29 cellular contexts compared by ENCODE assay signal in genomic region chr22:48357196-48357595, GRCh38.
"Had no signal": no experiment of that assay in that cellular context is flagged by ENCODE, and none has a peak within 500 bp of the region (broad histone marks: within the 10 kb centered on the region; RNA-seq: fewer than 3 reads in every experiment).

No MANE protein-coding gene starts in this region.

- H3K36me3 Mint-ChIP-seq: activated naive CD4-positive, alpha-beta T cell treated with anti-CD3 and anti-CD28 coated beads, Interleukin-2, amount 10 ng/mL, durations not matched to agents 7 days and 5 days; activated naive CD8-positive, alpha-beta T cell treated with anti-CD3 and anti-CD28 coated beads, Interleukin-2, amount 10 ng/mL, durations not matched to agents 7 days and 5 days; brain; natural killer cell had no signal

- H3K27ac ChIP-seq: ascending aorta, cardiac muscle cell, gastroesophageal sphincter, lower lobe of right lung, ovary, prostate gland, suprapubic skin, tibial artery had no signal

- DNase-seq: activated CD4-positive, alpha-beta memory T cell treated with anti-CD3 and anti-CD28 coated beads, Interleukin-2, amount 10 ng/mL, durations not matched to agents 7 days and 5 days; activated CD4-positive, alpha-beta T cell treated with anti-CD3 and anti-CD28 coated beads for 1 hour; activated CD4-positive, alpha-beta T cell treated with anti-CD3 and anti-CD28 coated beads, Interleukin-2, amount 10 ng/mL, durations not matched to agents 7 days and 5 days; activated CD8-positive, alpha-beta memory T cell treated with anti-CD3 and anti-CD28 coated beads, Interleukin-2, amount 50 U/mL, for 48 hours; activated gamma-delta T cell; activated naive CD4-positive, alpha-beta T cell treated with anti-CD3 and anti-CD28 coated beads, Interleukin-2, amount 10 ng/mL, durations not matched to agents 7 days and 5 days; activated naive CD8-positive, alpha-beta T cell treated with anti-CD3 and anti-CD28 coated beads, Interleukin-2, amount 10 ng/mL, durations not matched to agents 7 days and 5 days; activated T-cell treated with anti-CD3 and anti-CD28 coated beads, Interleukin-2, amount 50 U/mL, for 24 hours; cortex of kidney; effector memory CD8-positive, alpha-beta T cell; hippocampal formation; lower lobe of right lung; mesenchymal stem cell; natural killer cell; ovary; stimulated activated CD4-positive, alpha-beta T cell treated with anti-CD3 and anti-CD28 coated beads, Interleukin-15, amount 100 ng/mL, for 24 hours; stimulated activated CD4-positive, alpha-beta T cell treated with anti-CD3 and anti-CD28 coated beads, Interleukin-2, amount 100 ng/mL, for 24 hours; stimulated activated naive CD4-positive, alpha-beta T cell; T-helper 2 cell; tibial artery had no signal

- H3K27me3 Mint-ChIP-seq: activated CD4-positive, alpha-beta memory T cell treated with anti-CD3 and anti-CD28 coated beads, Interleukin-2, amount 10 ng/mL, durations not matched to agents 7 days and 5 days; activated naive CD4-positive, alpha-beta T cell treated with anti-CD3 and anti-CD28 coated beads, Interleukin-2, amount 10 ng/mL, durations not matched to agents 7 days and 5 days; activated naive CD8-positive, alpha-beta T cell treated with anti-CD3 and anti-CD28 coated beads, Interleukin-2, amount 10 ng/mL, durations not matched to agents 7 days and 5 days had no signal

- H3K9me3 ChIP-seq: ascending aorta, gastroesophageal sphincter, lower lobe of right lung, ovary, prostate gland, suprapubic skin, tibial artery had no signal

- H3K27ac Mint-ChIP-seq: activated CD4-positive, alpha-beta memory T cell treated with anti-CD3 and anti-CD28 coated beads, Interleukin-2, amount 10 ng/mL, durations not matched to agents 7 days and 5 days; activated CD4-positive, alpha-beta T cell treated with anti-CD3 and anti-CD28 coated beads, Interleukin-2, amount 10 ng/mL, durations not matched to agents 7 days and 5 days; activated naive CD4-positive, alpha-beta T cell treated with anti-CD3 and anti-CD28 coated beads, Interleukin-2, amount 10 ng/mL, durations not matched to agents 7 days and 5 days; activated naive CD8-positive, alpha-beta T cell treated with anti-CD3 and anti-CD28 coated beads, Interleukin-2, amount 10 ng/mL, durations not matched to agents 7 days and 5 days; activated T-cell treated with anti-CD3 and anti-CD28 coated beads, Interleukin-2, amount 50 U/mL, for 24 hours; effector memory CD8-positive, alpha-beta T cell; natural killer cell had no signal

- H3K4me3 Mint-ChIP-seq: activated CD4-positive, alpha-beta memory T cell treated with anti-CD3 and anti-CD28 coated beads, Interleukin-2, amount 10 ng/mL, durations not matched to agents 7 days and 5 days; activated CD4-positive, alpha-beta T cell treated with anti-CD3 and anti-CD28 coated beads, Interleukin-2, amount 10 ng/mL, durations not matched to agents 7 days and 5 days; activated naive CD4-positive, alpha-beta T cell treated with anti-CD3 and anti-CD28 coated beads, Interleukin-2, amount 10 ng/mL, durations not matched to agents 7 days and 5 days; activated naive CD8-positive, alpha-beta T cell treated with anti-CD3 and anti-CD28 coated beads, Interleukin-2, amount 10 ng/mL, durations not matched to agents 7 days and 5 days; activated T-cell treated with anti-CD3 and anti-CD28 coated beads, Interleukin-2, amount 50 U/mL, for 24 hours; brain; effector memory CD8-positive, alpha-beta T cell; natural killer cell had no signal

- H3K9me3 Mint-ChIP-seq: activated CD4-positive, alpha-beta memory T cell treated with anti-CD3 and anti-CD28 coated beads, Interleukin-2, amount 10 ng/mL, durations not matched to agents 7 days and 5 days; activated CD4-positive, alpha-beta T cell treated with anti-CD3 and anti-CD28 coated beads, Interleukin-2, amount 10 ng/mL, durations not matched to agents 7 days and 5 days; activated naive CD4-positive, alpha-beta T cell treated with anti-CD3 and anti-CD28 coated beads, Interleukin-2, amount 10 ng/mL, durations not matched to agents 7 days and 5 days; activated naive CD8-positive, alpha-beta T cell treated with anti-CD3 and anti-CD28 coated beads, Interleukin-2, amount 10 ng/mL, durations not matched to agents 7 days and 5 days; activated T-cell treated with anti-CD3 and anti-CD28 coated beads, Interleukin-2, amount 50 U/mL, for 24 hours; effector memory CD8-positive, alpha-beta T cell; natural killer cell had no signal

- H3K4me1 Mint-ChIP-seq: activated CD4-positive, alpha-beta memory T cell treated with anti-CD3 and anti-CD28 coated beads, Interleukin-2, amount 10 ng/mL, durations not matched to agents 7 days and 5 days; activated CD4-positive, alpha-beta T cell treated with anti-CD3 and anti-CD28 coated beads, Interleukin-2, amount 10 ng/mL, durations not matched to agents 7 days and 5 days; activated naive CD4-positive, alpha-beta T cell treated with anti-CD3 and anti-CD28 coated beads, Interleukin-2, amount 10 ng/mL, durations not matched to agents 7 days and 5 days; activated naive CD8-positive, alpha-beta T cell treated with anti-CD3 and anti-CD28 coated beads, Interleukin-2, amount 10 ng/mL, durations not matched to agents 7 days and 5 days; natural killer cell had no signal

- H3K36me3 ChIP-seq: ascending aorta, cardiac muscle cell, gastroesophageal sphincter, lower lobe of right lung, ovary, prostate gland, suprapubic skin, tibial artery had no signal

- H3K27me3 ChIP-seq: ascending aorta, cardiac muscle cell, ovary had no signal

- H3K4me3 ChIP-seq: ascending aorta, cardiac muscle cell, gastroesophageal sphincter, lower lobe of right lung, ovary, prostate gland, smooth muscle cell, suprapubic skin, tibial artery had no signal

- FAIRE-seq: endothelial cell of umbilical vein had no signal

- ATAC-seq: effector memory CD8-positive, alpha-beta T cell; gastroesophageal sphincter; left lobe of liver; lower lobe of right lung; natural killer cell had no signal

- H3K4me1 ChIP-seq: ascending aorta, gastroesophageal sphincter, lower lobe of right lung, prostate gland, suprapubic skin, tibial artery had no signal

- H3K4me2 ChIP-seq: smooth muscle cell had no signal
